ENCODE assay signal across 17 cellular contexts in genomic region chr5:79750611-79751510, GRCh38.
DNase-seq lines count a peak whose midpoint lies in the region; ATAC-seq, FAIRE-seq and TF ChIP-seq lines count a peak whose summit lies in the region.
"Had no signal": no experiment of that assay in that cellular context is flagged by ENCODE, and none has a peak within 500 bp of the region (broad histone marks: within the 10 kb centered on the region; RNA-seq: fewer than 3 reads in every experiment).

No MANE protein-coding gene starts in this region.

- ATAC-seq in heart right ventricle, result peak in 5 of 8 donors; percentile 31 to 61 (median 56)

- H3K27me3 Mint-ChIP-seq in nephron progenitor cell (ENCODE audit: low read depth, poor library complexity) (peaks cover 20% of the 10 kb centered on the region), mesothelial cell of epicardium (ENCODE audit: low read depth) (peaks cover 5% of the 10 kb centered on the region)

- H3K36me3 Mint-ChIP-seq in nephron progenitor cell (ENCODE audit: low read depth) (peaks cover 8% of the 10 kb centered on the region), mesothelial cell of epicardium (peaks cover 3% of the 10 kb centered on the region)

- H3K4me1 Mint-ChIP-seq in nephron progenitor cell (peaks cover 13% of the 10 kb centered on the region), mesothelial cell of epicardium (peaks cover 6% of the 10 kb centered on the region)

- intact Hi-C loops in heart right ventricle (cut with DNase I), result no loop called here

- no peak for FAIRE-seq in H54 (lab: Jason Lieb, UNC)
- FAIRE-seq: G401.6, GM12891 had no signal

- H3K27me3 ChIP-seq in heart right ventricle, result no peaks in the 10 kb centered on the region
- H3K27me3 ChIP-seq: MG63 had no signal

- WGBS in heart right ventricle, 2 donors, result 73 to 81% methylated on average over 8 of the region's 8 CpGs

- H3K27ac ChIP-seq in heart right ventricle, result peak overlapping the region in 5 of 10 donors; percentile 23 to 61 (median 49)
- H3K27ac ChIP-seq: GM23248 had no signal

- H3K9me3 Mint-ChIP-seq in nephron progenitor cell (no peaks in the 10 kb centered on the region), mesothelial cell of epicardium (no peaks in the 10 kb centered on the region)

- no peak for TF ChIP-seq CTCF in heart right ventricle (IDR thresholded peaks at IDR 0.05)
- no peak for TF ChIP-seq CTCF in nephron progenitor cell (IDR thresholded peaks at IDR 0.05)
- no peak for TF ChIP-seq CTCF in mesothelial cell of epicardium (IDR thresholded peaks at IDR 0.05; ENCODE audit: unreplicated experiment)

- DNase-seq in Ammon's horn (ENCODE audit: low spot score) (peak; percentile 25), RPMI7951 (ENCODE audit: low read depth) (peak; percentile 2), heart right ventricle (no peak), nephron progenitor cell (no peak), H54 (ENCODE audit: insufficient read length, low spot score) (no peak), mesothelial cell of epicardium (ENCODE audit: low spot score in 2 of 2, unreplicated experiment in 2 of 2) (no peak)
- DNase-seq in activated CD8-positive, alpha-beta memory T cell treated with anti-CD3 and anti-CD28 coated beads, Interleukin-2, amount 50 U/mL, for 48 hours, result no peak
- DNase-seq: Calu3, DMS79 treated with DMSO at 0.1 percent for 48 hours, GM23248, MG63, NCI-H1105, NCI-H1694 treated with DMSO at 0.1 percent for 48 hours, NCI-H446, SHP77 had no signal

- no peak overlapping the region for H3K4me3 ChIP-seq in heart right ventricle
- H3K4me3 ChIP-seq: GM23248, MG63 had no signal

- peaks cover 0 to 34% (median 8%) of the 10 kb centered on the region in 9 donors for H3K4me1 ChIP-seq in heart right ventricle

- H3K27ac Mint-ChIP-seq in nephron progenitor cell (peak overlapping the region; percentile 57), mesothelial cell of epicardium (no peak overlapping the region)

- peaks cover 0 to 83% (median 1%) of the 10 kb centered on the region in 9 donors for H3K36me3 ChIP-seq in heart right ventricle
- H3K36me3 ChIP-seq: MG63 had no signal

- no peaks in the 10 kb centered on the region for H3K9me3 ChIP-seq in heart right ventricle
- H3K9me3 ChIP-seq: MG63 had no signal

- TF ChIP-seq POLR2A in H54 (IDR thresholded peaks at IDR 0.05; ENCODE audit: low read depth, low read length), result no peak

- no peak overlapping the region for H3K4me3 Mint-ChIP-seq in nephron progenitor cell
- no peak overlapping the region for H3K4me3 Mint-ChIP-seq in mesothelial cell of epicardium

Comparison
In these comparisons a context has a peak if more than half of its experiments do, and no peak if none do; other contexts are left out.
1. DNase-seq: peak in Ammon's horn (single experiment) and RPMI7951 (single experiment); none in heart right ventricle (0 of 2), nephron progenitor cell (single experiment), H54 (single experiment), mesothelial cell of epicardium (0 of 2) and activated CD8-positive, alpha-beta memory T cell treated with anti-CD3 and anti-CD28 coated beads, Interleukin-2, amount 50 U/mL, for 48 hours (single experiment).